Comparison of ENCODE assay signal across 8 cellular contexts in genomic region chr19:1465191-1466016, GRCh38. TPM values are rescaled to one million over a fixed set of nuclear protein-coding genes. Genes with fewer than 3 reads are reported as not detected.
DNase-seq lines count a peak whose midpoint lies in the region; TF ChIP-seq lines count a peak whose summit lies in the region.

No MANE protein-coding gene starts in this region.

- H3K27ac ChIP-seq in mesendoderm (ENCODE audit: low read depth, low read length), result no peak overlapping the region

- H2AK5ac ChIP-seq in mesendoderm (ENCODE audit: low read length), result no peak overlapping the region

- peak overlapping the region; percentile 56 for H3K56ac ChIP-seq in mesendoderm (ENCODE audit: low read length)

- H2BK15ac ChIP-seq in mesendoderm (replicated peaks; ENCODE audit: low read depth), result no peak overlapping the region

- POLR2A ChIA-PET in BJ (lab: Charles Lee), result no interaction called here

- no peak overlapping the region for H3K23ac ChIP-seq in mesendoderm (ENCODE audit: low read length)

- H3K18ac ChIP-seq in mesendoderm (ENCODE audit: low read length), result no peak overlapping the region

- peaks cover 11% of the 10 kb centered on the region for H3K27me3 ChIP-seq in BJ (ENCODE audit: control insufficient read depth, insufficient read depth, low read length)
- H3K27me3 ChIP-seq in mesendoderm (ENCODE audit: insufficient read depth, low read length, poor library complexity), result peaks cover 42% of the 10 kb centered on the region

- CTCF ChIA-PET in BJ (lab: Yijun Ruan, JAX), result interaction anchor here (0.8 to 4.3 kb wide), 4 partner anchors 9 to 54 kb away, joined by 3 to 21 read pairs (median 6); no protein-coding TSS in a partner anchor

- H3K79me2 ChIP-seq in mesendoderm (ENCODE audit: control insufficient read depth, insufficient read depth, low read length), result no peaks in the 10 kb centered on the region

- no peak overlapping the region for H3K4ac ChIP-seq in mesendoderm (ENCODE audit: low read depth, low read length)

- H3K79me1 ChIP-seq in mesendoderm (ENCODE audit: low read length), result no peaks in the 10 kb centered on the region

- no peak overlapping the region for H2BK5ac ChIP-seq in mesendoderm (ENCODE audit: low read length)

- H3K4me3 ChIP-seq in BJ (ENCODE audit: low read depth, low read length) (no peak overlapping the region), choroid plexus epithelial cell (ENCODE audit: low read depth, low read length) (no peak overlapping the region), mesendoderm (ENCODE audit: low read length) (no peak overlapping the region)

- WGBS in mesendoderm (ENCODE audit: extremely low coverage, insufficient coverage, low lambda C conversion rate), result no CpG with 5 or more reads among the region's 83 CpGs

- no peak overlapping the region for H3K9ac ChIP-seq in mesendoderm (ENCODE audit: low read length)

- peaks cover 3% of the 10 kb centered on the region; the same call in 1 of the 2 replicates for H3K36me3 ChIP-seq in BJ (ENCODE audit: control insufficient read depth, insufficient read depth, low read length)
- H3K36me3 ChIP-seq in mesendoderm (ENCODE audit: control insufficient read depth, insufficient read depth, low read length), result no peaks in the 10 kb centered on the region

- TF ChIP-seq CTCF in BJ (IDR thresholded peaks at IDR 0.05; ENCODE audit: insufficient read depth, low read depth, low read length) (peak; percentile 66), choroid plexus epithelial cell (conservative IDR thresholded peaks at IDR 0.05; ENCODE audit: low read depth, low read length) (peak; percentile 54)

- no peak overlapping the region for H2BK120ac ChIP-seq in mesendoderm (ENCODE audit: low read depth, low read length)

- H3K4me1 ChIP-seq in mesendoderm (ENCODE audit: control insufficient read depth, low read depth, low read length), result peaks cover 3% of the 10 kb centered on the region

- no peak overlapping the region for H4K5ac ChIP-seq in mesendoderm (ENCODE audit: low read length)

- DNase-seq in BJ (ENCODE audit: low read depth) (no peak), HCEC 1CT (peak; percentile 0), choroid plexus epithelial cell (ENCODE audit: low read depth) (peak; percentile 52), mesendoderm (peak; percentile 75), NAMALWA (ENCODE audit: low spot score) (no peak), mesenteric fat pad (ENCODE audit: low spot score) (no peak), T1000 (lab: John Stamatoyannopoulos, UW) (no peak), GF-D8 (lab: John Stamatoyannopoulos, UW) (no peak)

- H3K4me2 ChIP-seq in mesendoderm (ENCODE audit: low read length), result no peak overlapping the region

- no peak overlapping the region for H4K8ac ChIP-seq in mesendoderm (ENCODE audit: low read depth, low read length)

RNA-seq across cellular contexts. Expression of gene C19orf25, which starts 13.6 kb away (rescaled TPM):
- 23.9 and 32.6 TPM in 2 replicates for polyA plus RNA-seq in BJ (2011; rRNA removed)
- polyA minus RNA-seq in BJ (2011; rRNA and poly(A)+ RNA removed), result 6.6 and 9.6 TPM in 2 replicates
- 21.6 TPM for polyA plus RNA-seq in mesendoderm (2013, experiment 1 of 2)
- polyA plus RNA-seq in mesendoderm (2013, experiment 2 of 2), result 22.2 TPM
- total RNA-seq in mesenteric fat pad, result 21.6 TPM

RNA-seq across cellular contexts. Expression of gene APC2, which starts 15.5 kb away (rescaled TPM):
- 0.07 and 0.11 TPM in 2 replicates for polyA plus RNA-seq in BJ (2011; rRNA removed)
- 0.36 and 0.43 TPM in 2 replicates for polyA minus RNA-seq in BJ (2011; rRNA and poly(A)+ RNA removed)
- 0.03 TPM for polyA plus RNA-seq in mesendoderm (2013, experiment 1 of 2)
- polyA plus RNA-seq in mesendoderm (2013, experiment 2 of 2), result 0.06 TPM
- 0.10 TPM for total RNA-seq in mesenteric fat pad

RNA-seq across cellular contexts. Expression of gene PCSK4, which starts 24.7 kb away (rescaled TPM):
- polyA plus RNA-seq in BJ (2011; rRNA removed), result 0.59 and 1.3 TPM in 2 replicates
- polyA minus RNA-seq in BJ (2011; rRNA and poly(A)+ RNA removed), result 0.62 and 2.3 TPM in 2 replicates
- polyA plus RNA-seq in mesendoderm (2013, experiment 1 of 2), result 0.76 TPM
- 0.70 TPM for polyA plus RNA-seq in mesendoderm (2013, experiment 2 of 2)
- total RNA-seq in mesenteric fat pad, result 0.96 TPM

RNA-seq across cellular contexts. Expression of gene REEP6, which starts 25.6 kb away (rescaled TPM):
- 1.7 and 3.1 TPM in 2 replicates for polyA plus RNA-seq in BJ (2011; rRNA removed)
- polyA minus RNA-seq in BJ (2011; rRNA and poly(A)+ RNA removed), result 0.38 and 2.0 TPM in 2 replicates
- 1.5 TPM for polyA plus RNA-seq in mesendoderm (2013, experiment 1 of 2)
- polyA plus RNA-seq in mesendoderm (2013, experiment 2 of 2), result 1.5 TPM
- 7.4 TPM for total RNA-seq in mesenteric fat pad

RNA-seq across cellular contexts. Expression of gene RPS15, which starts 27.2 kb away (rescaled TPM):
- 854 and 1,597 TPM in 2 replicates for polyA plus RNA-seq in BJ (2011; rRNA removed)
- polyA minus RNA-seq in BJ (2011; rRNA and poly(A)+ RNA removed), result 665 and 710 TPM in 2 replicates
- 2,706 TPM for polyA plus RNA-seq in mesendoderm (2013, experiment 1 of 2)
- polyA plus RNA-seq in mesendoderm (2013, experiment 2 of 2), result 2,673 TPM
- total RNA-seq in mesenteric fat pad, result 909 TPM

Comparison
In these comparisons a context has a peak if more than half of its experiments do, and no peak if none do; other contexts are left out.
1. DNase-seq: peak in HCEC 1CT (single experiment), choroid plexus epithelial cell (single experiment) and mesendoderm (single experiment); none in BJ (single experiment), NAMALWA (single experiment), mesenteric fat pad (single experiment), T1000 (single experiment) and GF-D8 (single experiment).